ENCODE assay signal across 10 cellular contexts in the genomic region with DNA sequence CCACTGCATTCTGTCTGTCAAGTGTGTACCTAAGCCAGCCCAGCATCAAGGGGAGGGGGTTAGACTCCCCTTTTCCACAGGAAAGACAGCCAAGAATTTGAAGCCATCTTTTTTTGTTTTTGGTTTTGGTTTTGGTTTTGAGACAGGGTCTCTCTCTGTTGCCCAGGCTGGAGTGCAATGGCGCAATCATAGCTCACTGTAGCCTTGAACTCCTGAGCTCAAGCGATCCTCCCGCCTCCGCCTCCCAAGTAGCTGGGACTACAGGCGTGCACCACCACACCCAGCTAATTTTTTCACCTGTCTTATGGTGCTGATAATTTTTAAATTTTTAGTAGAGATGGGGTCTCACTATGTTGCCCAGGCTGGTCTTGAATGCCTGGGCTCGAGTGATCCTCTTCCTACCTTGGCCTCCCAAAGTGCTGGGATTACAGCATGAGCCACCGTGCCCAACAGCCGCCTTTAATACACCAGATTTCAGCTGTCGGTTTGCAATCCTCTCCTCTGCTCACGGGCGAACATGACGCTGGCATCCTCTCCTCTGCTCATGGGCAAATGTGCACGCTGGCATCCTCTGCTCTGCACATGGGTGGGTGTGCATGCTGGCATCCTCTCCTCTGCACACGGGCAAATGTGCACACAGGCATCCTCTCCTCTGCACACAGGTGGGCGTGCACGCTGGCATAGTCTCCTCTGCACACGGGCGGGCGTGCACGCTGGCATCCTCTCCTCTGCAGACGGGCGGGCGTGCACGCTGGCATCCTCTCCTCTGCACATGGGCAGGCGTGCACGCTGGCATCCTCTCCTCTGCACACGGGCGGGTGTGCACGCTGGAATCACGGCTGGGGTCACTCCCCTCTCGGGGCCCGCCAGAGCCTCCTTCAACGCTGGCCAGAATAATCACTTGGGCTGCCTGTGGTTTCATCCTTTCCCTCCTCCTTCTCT.
"Had no signal": no experiment of that assay in that cellular context is flagged by ENCODE, and none has a peak within 500 bp of the region (broad histone marks: within the 10 kb centered on the region; RNA-seq: fewer than 3 reads in every experiment).

No MANE protein-coding gene starts in this region.

- DNase-seq: activated CD4-positive, alpha-beta T cell treated with anti-CD3 and anti-CD28 coated beads, Interleukin-2, amount 50 U/mL, for 1 hour; activated naive CD8-positive, alpha-beta T cell treated with anti-CD3 and anti-CD28 coated beads, Interleukin-2, amount 10 ng/mL, durations not matched to agents 7 days and 5 days; activated T-cell treated with anti-CD3 and anti-CD28 coated beads for 4 hours; effector CD4-positive, alpha-beta T cell; foreskin melanocyte; retina; small intestine had no signal

- H3K9me3 ChIP-seq: vagina had no signal

- H3K4me3 Mint-ChIP-seq: activated naive CD8-positive, alpha-beta T cell treated with anti-CD3 and anti-CD28 coated beads, Interleukin-2, amount 10 ng/mL, durations not matched to agents 7 days and 5 days had no signal

- H3K27me3 ChIP-seq: vagina had no signal

- H3K27ac Mint-ChIP-seq: activated naive CD8-positive, alpha-beta T cell treated with anti-CD3 and anti-CD28 coated beads, Interleukin-2, amount 10 ng/mL, durations not matched to agents 7 days and 5 days; activated T-helper 2 cell treated with anti-CD3 and anti-CD28 coated beads, Interferon-gamma antibody, Interleukin-2, Interleukin-4, amounts not matched to agents 10 μg/mL and 5 μg/mL and 100 μg/mL, durations not matched to agents 14 hours and 24 hours and 36 hours had no signal

- H3K27ac ChIP-seq: parathyroid adenoma, vagina had no signal

- H3K4me1 Mint-ChIP-seq: activated naive CD8-positive, alpha-beta T cell treated with anti-CD3 and anti-CD28 coated beads, Interleukin-2, amount 10 ng/mL, durations not matched to agents 7 days and 5 days had no signal

- H3K36me3 ChIP-seq: vagina had no signal

- H3K4me1 ChIP-seq: parathyroid adenoma had no signal

- H3K4me3 ChIP-seq: vagina had no signal

- H3K27me3 Mint-ChIP-seq: activated naive CD8-positive, alpha-beta T cell treated with anti-CD3 and anti-CD28 coated beads, Interleukin-2, amount 10 ng/mL, durations not matched to agents 7 days and 5 days had no signal

- H3K9me3 Mint-ChIP-seq: activated T-helper 2 cell treated with anti-CD3 and anti-CD28 coated beads, Interferon-gamma antibody, Interleukin-2, Interleukin-4, amounts not matched to agents 10 μg/mL and 5 μg/mL and 100 μg/mL, durations not matched to agents 14 hours and 24 hours and 36 hours had no signal
